Comparison of ENCODE assay signal across 1 cellular context in genomic region chr17:10022416-10022815, GRCh38.
TF ChIP-seq lines count a peak whose summit lies in the region.

No MANE protein-coding gene starts in this region.

TF ChIP-seq in GM23338, 12 proteins besides CTCF, POLR2A, EP300 and RAD21 (continued from another document):
- TF ChIP-seq ZNF462 (CRISPR knock-in tag; IDR thresholded peaks at IDR 0.05), result no peak
TF ChIP-seq in GM23338: peak in this region for 1.
